ENCODE assay signal across 12 cellular contexts in the genomic region with DNA sequence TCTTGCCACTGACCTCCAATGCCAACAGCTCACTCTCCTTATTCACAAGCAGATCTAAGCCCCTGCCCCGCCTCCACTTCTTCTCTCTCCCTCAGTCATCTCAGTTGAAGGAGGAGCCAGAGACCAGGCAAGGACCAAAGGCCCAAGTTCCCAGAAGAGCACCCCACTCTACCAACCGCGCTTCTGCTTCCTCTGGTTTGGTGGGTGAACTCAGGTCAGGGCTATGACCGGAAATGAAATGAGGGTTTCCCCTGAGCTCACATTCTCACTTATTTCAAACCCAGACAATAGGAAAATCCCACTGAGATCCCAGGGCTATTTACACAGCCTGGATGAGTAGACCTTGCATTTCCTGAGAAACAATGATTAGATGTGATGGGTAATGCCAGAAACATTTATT. TPM values are rescaled to one million over a fixed set of nuclear protein-coding genes. Genes with fewer than 3 reads are reported as not detected.
DNase-seq lines count a peak whose midpoint lies in the region; ATAC-seq, FAIRE-seq and TF ChIP-seq lines count a peak whose summit lies in the region.
"Had no signal": no experiment of that assay in that cellular context is flagged by ENCODE, and none has a peak within 500 bp of the region (broad histone marks: within the 10 kb centered on the region; RNA-seq: fewer than 3 reads in every experiment).

No MANE protein-coding gene starts in this region.

- peak; percentile 94 for ATAC-seq in activated naive CD8-positive, alpha-beta T cell treated with anti-CD3 and anti-CD28 coated beads, Interleukin-2, amount 10 ng/mL, durations not matched to agents 7 days and 5 days (ENCODE audit: low read depth)
- ATAC-seq in natural killer cell, result peak; percentile 57 to 88 (median 63)
- ATAC-seq in HG02678 (IDR thresholded peaks at IDR 0.05; ENCODE audit: unreplicated experiment), result no peak
- ATAC-seq in GM21367 (IDR thresholded peaks at IDR 0.05; ENCODE audit: unreplicated experiment), result no peak
- ATAC-seq: effector memory CD8-positive, alpha-beta T cell had no signal

- TF ChIP-seq CTCF in natural killer cell (IDR thresholded peaks at IDR 0.05), result no peak

- peaks cover 43% of the 10 kb centered on the region for H3K36me3 Mint-ChIP-seq in activated naive CD8-positive, alpha-beta T cell treated with anti-CD3 and anti-CD28 coated beads, Interleukin-2, amount 10 ng/mL, durations not matched to agents 7 days and 5 days
- H3K36me3 Mint-ChIP-seq in natural killer cell, result no peaks in the 10 kb centered on the region
- H3K36me3 Mint-ChIP-seq: activated naive CD4-positive, alpha-beta T cell treated with anti-CD3 and anti-CD28 coated beads, Interleukin-2, amount 50 U/mL, for 24 hours had no signal

- DNase-seq in GM18507 (ENCODE audit: extremely low spot score, insufficient read length, low read depth) (no peak), HT1080 (ENCODE audit: low read depth) (peak; percentile 58), natural killer cell (no peak), NCI-H345 treated with DMSO at 0.1 percent for 48 hours (lab: John Stamatoyannopoulos, UW; ENCODE audit: unreplicated experiment) (no peak)
- peak; percentile 58 for DNase-seq in activated naive CD8-positive, alpha-beta T cell treated with anti-CD3 and anti-CD28 coated beads, Interleukin-2, amount 10 ng/mL, durations not matched to agents 7 days and 5 days
- DNase-seq: effector memory CD8-positive, alpha-beta T cell; NCI-H146 had no signal

- H3K9me3 Mint-ChIP-seq in activated naive CD8-positive, alpha-beta T cell treated with anti-CD3 and anti-CD28 coated beads, Interleukin-2, amount 10 ng/mL, durations not matched to agents 7 days and 5 days, result peaks cover 6% of the 10 kb centered on the region
- H3K9me3 Mint-ChIP-seq in natural killer cell, result no peaks in the 10 kb centered on the region
- H3K9me3 Mint-ChIP-seq: activated naive CD4-positive, alpha-beta T cell treated with anti-CD3 and anti-CD28 coated beads, Interleukin-2, amount 50 U/mL, for 24 hours; effector memory CD8-positive, alpha-beta T cell had no signal

- peaks cover 10% of the 10 kb centered on the region for H3K27me3 Mint-ChIP-seq in activated naive CD8-positive, alpha-beta T cell treated with anti-CD3 and anti-CD28 coated beads, Interleukin-2, amount 10 ng/mL, durations not matched to agents 7 days and 5 days
- H3K27me3 Mint-ChIP-seq in natural killer cell (ENCODE audit: low read depth in 2 of 2), result peaks cover 8 to 25% of the 10 kb centered on the region in 2 donors
- H3K27me3 Mint-ChIP-seq: activated naive CD4-positive, alpha-beta T cell treated with anti-CD3 and anti-CD28 coated beads, Interleukin-2, amount 50 U/mL, for 24 hours had no signal

- H3K4me1 Mint-ChIP-seq in activated naive CD8-positive, alpha-beta T cell treated with anti-CD3 and anti-CD28 coated beads, Interleukin-2, amount 10 ng/mL, durations not matched to agents 7 days and 5 days, result peaks cover 46% of the 10 kb centered on the region
- H3K4me1 Mint-ChIP-seq in natural killer cell, result peaks cover 23 to 35% of the 10 kb centered on the region in 2 donors
- H3K4me1 Mint-ChIP-seq: activated naive CD4-positive, alpha-beta T cell treated with anti-CD3 and anti-CD28 coated beads, Interleukin-2, amount 50 U/mL, for 24 hours had no signal

- intact Hi-C loops in natural killer cell (cut with micrococcal nuclease), result no loop called here

- peak; percentile 60 for FAIRE-seq in GM18507 (lab: Jason Lieb, UNC)
- FAIRE-seq: TTC549 had no signal

- H3K4me3 Mint-ChIP-seq in activated naive CD8-positive, alpha-beta T cell treated with anti-CD3 and anti-CD28 coated beads, Interleukin-2, amount 10 ng/mL, durations not matched to agents 7 days and 5 days, result peak overlapping the region; percentile 61
- no peak overlapping the region for H3K4me3 Mint-ChIP-seq in natural killer cell
- H3K4me3 Mint-ChIP-seq: activated naive CD4-positive, alpha-beta T cell treated with anti-CD3 and anti-CD28 coated beads, Interleukin-2, amount 50 U/mL, for 24 hours; effector memory CD8-positive, alpha-beta T cell had no signal

- peak overlapping the region; percentile 72 for H3K27ac Mint-ChIP-seq in activated naive CD8-positive, alpha-beta T cell treated with anti-CD3 and anti-CD28 coated beads, Interleukin-2, amount 10 ng/mL, durations not matched to agents 7 days and 5 days
- no peak overlapping the region for H3K27ac Mint-ChIP-seq in natural killer cell
- H3K27ac Mint-ChIP-seq: activated naive CD4-positive, alpha-beta T cell treated with anti-CD3 and anti-CD28 coated beads, Interleukin-2, amount 50 U/mL, for 24 hours; effector memory CD8-positive, alpha-beta T cell had no signal

- POLR2A ChIA-PET in activated naive CD8-positive, alpha-beta T cell treated with anti-CD3 and anti-CD28 coated beads, Interleukin-2, amount 10 ng/mL, durations not matched to agents 7 days and 5 days (lab: Charles Lee), result interaction anchor here (0.7 to 1.8 kb wide), 7 partner anchors 10 to 542 kb away, joined by 3 to 15 read pairs (median 5); a partner anchor contains a TSS

RNA-seq across cellular contexts. Expression of a gene that starts 9.9 kb away (rescaled TPM):
- 2.2 and 3.0 TPM in 2 replicates for total RNA-seq in HT1080 (2014; rRNA removed; shearing (Covaris generic))
- 3.8 and 4.5 TPM in 2 replicates for polyA plus RNA-seq in HT1080 (2015; cell fraction: cytosol; rRNA removed)
- polyA plus RNA-seq in HT1080 (2015; cell fraction: nucleus; rRNA removed), result 9.4 and 10.9 TPM in 2 replicates
- 1 to 10 TPM; 3.8 to 4.1 TPM for total RNA-seq in activated naive CD8-positive, alpha-beta T cell treated with anti-CD3 and anti-CD28 coated beads, Interleukin-2, amount 10 ng/mL, durations not matched to agents 7 days and 5 days
- 1 to 10 TPM; 1.4 to 1.8 (median 1.4) TPM for total RNA-seq in natural killer cell
- total RNA-seq: HT-29 had no signal

RNA-seq across cellular contexts. Expression of a gene that starts 42.3 kb away (rescaled TPM):
- total RNA-seq in HT1080 (2014; rRNA removed; shearing (Covaris generic)), result 9.5 and 19.3 TPM in 2 replicates
- 11.5 and 13.8 TPM in 2 replicates for polyA plus RNA-seq in HT1080 (2015; cell fraction: cytosol; rRNA removed)
- polyA plus RNA-seq in HT1080 (2015; cell fraction: nucleus; rRNA removed), result 35.6 and 36.5 TPM in 2 replicates
- 10 to 100 TPM; 18.3 to 24.6 TPM for total RNA-seq in activated naive CD8-positive, alpha-beta T cell treated with anti-CD3 and anti-CD28 coated beads, Interleukin-2, amount 10 ng/mL, durations not matched to agents 7 days and 5 days
- total RNA-seq in natural killer cell, result 10 to 100 TPM in 2 of 3 donors, 1 to 10 TPM in 1; 4.6 to 18.6 (median 16.5) TPM

Comparison
In these comparisons a context has a peak if more than half of its experiments do, and no peak if none do; other contexts are left out.
1. DNase-seq: peak in HT1080 (single experiment) and activated naive CD8-positive, alpha-beta T cell treated with anti-CD3 and anti-CD28 coated beads, Interleukin-2, amount 10 ng/mL, durations not matched to agents 7 days and 5 days (single experiment); none in GM18507 (single experiment), natural killer cell (single experiment) and NCI-H345 treated with DMSO at 0.1 percent for 48 hours (single experiment).
2. ATAC-seq: peak in activated naive CD8-positive, alpha-beta T cell treated with anti-CD3 and anti-CD28 coated beads, Interleukin-2, amount 10 ng/mL, durations not matched to agents 7 days and 5 days (single experiment) and natural killer cell (3 of 3); none in HG02678 (single experiment) and GM21367 (single experiment).